Comparison of ENCODE assay signal across 15 cellular contexts in the genomic region with DNA sequence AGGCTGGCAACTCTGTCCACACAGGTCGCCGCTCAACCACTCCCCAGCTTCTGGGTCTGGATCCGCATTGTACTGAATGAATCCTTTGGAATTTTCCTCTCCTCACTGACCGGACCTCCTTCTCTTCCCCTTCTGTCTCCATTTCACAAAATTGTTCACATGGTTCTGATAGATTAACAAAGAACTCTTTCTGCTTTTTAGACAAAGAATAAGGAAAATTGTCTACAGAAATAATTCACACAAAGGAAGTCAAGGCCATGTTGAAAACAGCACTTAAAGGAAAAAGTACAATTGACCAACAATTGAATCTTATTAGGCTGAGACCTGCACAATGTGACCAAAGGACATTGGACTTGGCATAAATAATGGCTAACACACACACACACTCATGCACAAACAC.
"Had no signal": no experiment of that assay in that cellular context is flagged by ENCODE, and none has a peak within 500 bp of the region (broad histone marks: within the 10 kb centered on the region; RNA-seq: fewer than 3 reads in every experiment).

No MANE protein-coding gene starts in this region.

- DNase-seq: effector memory CD4-positive, alpha-beta T cell; foreskin keratinocyte; left lung; mesenchymal stem cell; naive B cell; spleen; stimulated activated naive B cell treated with anti-CD40 and anti-IgM and Interleukin-4, amounts not matched to agents 10 μg/mL and 1 μg/mL and 100 μg/mL, for 72 hours; tibial artery had no signal

- H3K4me1 Mint-ChIP-seq: central memory CD8-positive, alpha-beta T cell; naive B cell; stimulated activated naive B cell treated with anti-CD40 and anti-IgM and Interleukin-4, amounts not matched to agents 10 μg/mL and 1 μg/mL and 100 μg/mL, for 72 hours had no signal

- ATAC-seq: foreskin keratinocyte; left lung; mucosa of descending colon; natural killer cell treated with Interleukin-12 subunit alpha and Interleukin-12 subunit beta and Interleukin-15 and Interleukin-18, amount 100 ng/mL, for 72 hours; stimulated activated naive B cell treated with anti-CD40 and anti-IgM and Interleukin-4, amounts not matched to agents 10 μg/mL and 1 μg/mL and 100 μg/mL, for 72 hours had no signal

- H3K4me3 Mint-ChIP-seq: central memory CD8-positive, alpha-beta T cell; dendritic cell treated with granulocyte-macrophage colony-stimulating factor and Interleukin-4, amounts not matched to agents 40 ng/mL and 50 ng/mL, for 4 days; mesothelial cell of epicardium; naive B cell; natural killer cell treated with Interleukin-12 subunit alpha and Interleukin-12 subunit beta and Interleukin-15 and Interleukin-18, amount 100 ng/mL, for 72 hours; stimulated activated naive B cell treated with anti-CD40 and anti-IgM and Interleukin-4, amounts not matched to agents 10 μg/mL and 1 μg/mL and 100 μg/mL, for 72 hours; stimulated activated naive CD8-positive, alpha-beta T cell treated with anti-CD3 and anti-CD28 coated beads, Interleukin-15, Interleukin-2, amounts not matched to agents 100 ng/mL and 50 ng/mL, for 24 hours had no signal

- H3K36me3 Mint-ChIP-seq: type B pancreatic cell had no signal

- H3K27ac Mint-ChIP-seq: dendritic cell treated with granulocyte-macrophage colony-stimulating factor and Interleukin-4, amounts not matched to agents 40 ng/mL and 50 ng/mL, for 4 days; mesothelial cell of epicardium; naive B cell; natural killer cell treated with Interleukin-12 subunit alpha and Interleukin-12 subunit beta and Interleukin-15 and Interleukin-18, amount 100 ng/mL, for 72 hours; stimulated activated naive B cell treated with anti-CD40 and anti-IgM and Interleukin-4, amounts not matched to agents 10 μg/mL and 1 μg/mL and 100 μg/mL, for 72 hours; stimulated activated naive CD8-positive, alpha-beta T cell treated with anti-CD3 and anti-CD28 coated beads, Interleukin-15, Interleukin-2, amounts not matched to agents 100 ng/mL and 50 ng/mL, for 24 hours; type B pancreatic cell had no signal
